Comparison of ENCODE assay signal across 11 cellular contexts in genomic region chr1:7425229-7425628, GRCh38.
DNase-seq lines count a peak whose midpoint lies in the region; ATAC-seq and TF ChIP-seq lines count a peak whose summit lies in the region.
"Had no signal": no experiment of that assay in that cellular context is flagged by ENCODE, and none has a peak within 500 bp of the region (broad histone marks: within the 10 kb centered on the region; RNA-seq: fewer than 3 reads in every experiment).

No MANE protein-coding gene starts in this region.

- H3K4me1 Mint-ChIP-seq in activated naive CD4-positive, alpha-beta T cell treated with anti-CD3 and anti-CD28 coated beads, Interleukin-2, amount 10 ng/mL, durations not matched to agents 7 days and 5 days = no peaks in the 10 kb centered on the region
- H3K4me1 Mint-ChIP-seq in natural killer cell treated with Interleukin-12 subunit alpha and Interleukin-12 subunit beta and Interleukin-15 and Interleukin-18, amount 100 ng/mL, for 72 hours (ENCODE audit: low read depth in 2 of 2) = no peaks in the 10 kb centered on the region
- no peaks in the 10 kb centered on the region for H3K4me1 Mint-ChIP-seq in natural killer cell

- ATAC-seq in natural killer cell treated with Interleukin-12 subunit alpha and Interleukin-12 subunit beta and Interleukin-15 and Interleukin-18, amount 100 ng/mL, for 72 hours = peak in 1 of 2 donors; percentile 15
- no peak for ATAC-seq in natural killer cell
- ATAC-seq in GM18517 (IDR thresholded peaks at IDR 0.05; ENCODE audit: unreplicated experiment) = no peak

- H3K36me3 Mint-ChIP-seq in activated naive CD4-positive, alpha-beta T cell treated with anti-CD3 and anti-CD28 coated beads, Interleukin-2, amount 10 ng/mL, durations not matched to agents 7 days and 5 days = no peaks in the 10 kb centered on the region
- H3K36me3 Mint-ChIP-seq in natural killer cell treated with Interleukin-12 subunit alpha and Interleukin-12 subunit beta and Interleukin-15 and Interleukin-18, amount 100 ng/mL, for 72 hours = no peaks in the 10 kb centered on the region
- H3K36me3 Mint-ChIP-seq in natural killer cell = no peaks in the 10 kb centered on the region

- TF ChIP-seq CTCF in natural killer cell (IDR thresholded peaks at IDR 0.05) = no peak

- no peak overlapping the region for H3K27ac Mint-ChIP-seq in activated naive CD4-positive, alpha-beta T cell treated with anti-CD3 and anti-CD28 coated beads, Interleukin-2, amount 10 ng/mL, durations not matched to agents 7 days and 5 days
- no peak overlapping the region for H3K27ac Mint-ChIP-seq in natural killer cell treated with Interleukin-12 subunit alpha and Interleukin-12 subunit beta and Interleukin-15 and Interleukin-18, amount 100 ng/mL, for 72 hours
- no peak overlapping the region for H3K27ac Mint-ChIP-seq in natural killer cell

- DNase-seq in activated naive CD4-positive, alpha-beta T cell treated with anti-CD3 and anti-CD28 coated beads, Interleukin-2, amount 10 ng/mL, durations not matched to agents 7 days and 5 days = peak; percentile 10
- no peak for DNase-seq in activated naive CD4-positive, alpha-beta T cell (lab: John Stamatoyannopoulos, UW)
- DNase-seq in natural killer cell treated with Interleukin-12 subunit alpha and Interleukin-12 subunit beta and Interleukin-15 and Interleukin-18, amount 100 ng/mL, for 72 hours (ENCODE audit: low spot score) = peak; percentile 49
- no peak for DNase-seq in natural killer cell
- peak; percentile 41 for DNase-seq in posterior vena cava (ENCODE audit: low spot score)
- DNase-seq in pons (ENCODE audit: low spot score) = no peak
- no peak for DNase-seq in stimulated activated CD4-positive, alpha-beta T cell treated with anti-CD3 and anti-CD28 coated beads, Interleukin-15, amount 100 ng/mL, for 24 hours
- DNase-seq: DMS53, GF-D8, GM23248 had no signal

- CTCF ChIA-PET in activated naive CD4-positive, alpha-beta T cell treated with anti-CD3 and anti-CD28 coated beads, Interleukin-2, amount 10 ng/mL, durations not matched to agents 7 days and 5 days (lab: Charles Lee) = no interaction called here

- no peaks in the 10 kb centered on the region for H3K9me3 Mint-ChIP-seq in activated naive CD4-positive, alpha-beta T cell treated with anti-CD3 and anti-CD28 coated beads, Interleukin-2, amount 10 ng/mL, durations not matched to agents 7 days and 5 days
- no peaks in the 10 kb centered on the region for H3K9me3 Mint-ChIP-seq in natural killer cell treated with Interleukin-12 subunit alpha and Interleukin-12 subunit beta and Interleukin-15 and Interleukin-18, amount 100 ng/mL, for 72 hours
- no peaks in the 10 kb centered on the region for H3K9me3 Mint-ChIP-seq in natural killer cell

- intact Hi-C loops in natural killer cell (cut with micrococcal nuclease) (no loop called here), posterior vena cava (cut with DNase I) (no loop called here)

- H3K4me3 Mint-ChIP-seq in activated naive CD4-positive, alpha-beta T cell treated with anti-CD3 and anti-CD28 coated beads, Interleukin-2, amount 10 ng/mL, durations not matched to agents 7 days and 5 days = no peak overlapping the region
- no peak overlapping the region for H3K4me3 Mint-ChIP-seq in natural killer cell treated with Interleukin-12 subunit alpha and Interleukin-12 subunit beta and Interleukin-15 and Interleukin-18, amount 100 ng/mL, for 72 hours
- H3K4me3 Mint-ChIP-seq in natural killer cell = no peak overlapping the region

- H3K27me3 Mint-ChIP-seq in activated naive CD4-positive, alpha-beta T cell treated with anti-CD3 and anti-CD28 coated beads, Interleukin-2, amount 10 ng/mL, durations not matched to agents 7 days and 5 days = no peaks in the 10 kb centered on the region
- H3K27me3 Mint-ChIP-seq in natural killer cell treated with Interleukin-12 subunit alpha and Interleukin-12 subunit beta and Interleukin-15 and Interleukin-18, amount 100 ng/mL, for 72 hours = peaks cover 3% of the 10 kb centered on the region in 2 donors
- peaks cover 0 to 1% of the 10 kb centered on the region in 2 donors for H3K27me3 Mint-ChIP-seq in natural killer cell (ENCODE audit: low read depth in 2 of 2)

Comparison
In these comparisons a context has a peak if more than half of its experiments do, and no peak if none do; other contexts are left out.
1. DNase-seq: peak in activated naive CD4-positive, alpha-beta T cell treated with anti-CD3 and anti-CD28 coated beads, Interleukin-2, amount 10 ng/mL, durations not matched to agents 7 days and 5 days (single experiment), natural killer cell treated with Interleukin-12 subunit alpha and Interleukin-12 subunit beta and Interleukin-15 and Interleukin-18, amount 100 ng/mL, for 72 hours (single experiment) and posterior vena cava (single experiment); none in activated naive CD4-positive, alpha-beta T cell (0 of 4), natural killer cell (single experiment), pons (single experiment) and stimulated activated CD4-positive, alpha-beta T cell treated with anti-CD3 and anti-CD28 coated beads, Interleukin-15, amount 100 ng/mL, for 24 hours (single experiment).